ENCODE assay signal across 8 cellular contexts in genomic region chr6:33822575-33823395, GRCh38. TPM values are rescaled to one million over a fixed set of nuclear protein-coding genes. Genes with fewer than 3 reads are reported as not detected.
DNase-seq lines count a peak whose midpoint lies in the region; ATAC-seq and TF ChIP-seq lines count a peak whose summit lies in the region.

No MANE protein-coding gene starts in this region.

- in situ Hi-C loops in Panc1 (cut with HindIII; ENCODE audit: low pct_unique_long_range_greater_than_20kb, low sequenced_read_pairs) = no loop called here

- H3K9me3 ChIP-seq in Panc1 (ENCODE audit: control insufficient read depth, insufficient read depth, low read depth, low read length) = no peaks in the 10 kb centered on the region

- CTCF ChIA-PET in Panc1 (lab: Charles Lee) = no interaction called here

- peak; percentile 78 for ATAC-seq in Panc1
- ATAC-seq in HG02759 (IDR thresholded peaks at IDR 0.05; ENCODE audit: unreplicated experiment) = no peak
- no peak for ATAC-seq in GM18873 (IDR thresholded peaks at IDR 0.05; ENCODE audit: low FRiP score, unreplicated experiment)
- ATAC-seq in GM21529 (IDR thresholded peaks at IDR 0.05; ENCODE audit: unreplicated experiment) = no peak

- intact Hi-C loops in Panc1 (cut with micrococcal nuclease; ENCODE audit: unreplicated experiment) = no loop called here

- DNase-seq in COR-L47 (lab: John Stamatoyannopoulos, UW) (peak; percentile 86), HT-29 (ENCODE audit: low spot score) (peak; percentile 66), Panc1 (ENCODE audit: low read depth, low spot score) (no peak), hepatic stellate cell (ENCODE audit: low spot score) (peak; percentile 58), epidermal melanocyte (ENCODE audit: insufficient read length, low spot score) (no peak)

- peaks cover 13% of the 10 kb centered on the region for H3K4me1 ChIP-seq in Panc1 (ENCODE audit: control insufficient read depth, insufficient read depth, low read length)

- POLR2A ChIA-PET in Panc1 (lab: Charles Lee) = no interaction called here

- no peaks in the 10 kb centered on the region for H3K27me3 ChIP-seq in Panc1 (ENCODE audit: control insufficient read depth, insufficient read depth, low read length)

- no peak; the same call in 1 of the 2 replicates for TF ChIP-seq CTCF in Panc1 (IDR thresholded peaks at IDR 0.05)

- no peaks in the 10 kb centered on the region for H3K36me3 ChIP-seq in Panc1 (ENCODE audit: control insufficient read depth, insufficient read depth, low read length)

- BruUV-seq in Panc1 (replicated peaks; lab: Mats Ljungman, UMichigan) = no TSS peak

- H3K4me3 ChIP-seq in Panc1 (ENCODE audit: low read depth in 2 of 2, low read length in 2 of 2) = no peak overlapping the region

- no peak overlapping the region for H3K27ac ChIP-seq in Panc1 (ENCODE audit: low read length)

RNA-seq across cellular contexts. Expression of gene MLN, which starts 19.0 kb away (rescaled TPM):
- total RNA-seq in HT-29 (2014; rRNA removed; shearing (Covaris generic)) = not detected in 2 replicates
- not detected for total RNA-seq in Panc1 (2021; ENCODE audit: unreplicated experiment)
- polyA plus RNA-seq in Panc1 (2012; ENCODE audit: insufficient read length) = not detected

RNA-seq across cellular contexts. Expression of gene LEMD2, which starts 33.9 kb away (rescaled TPM):
- 42.1 and 50.2 TPM in 2 replicates for total RNA-seq in HT-29 (2014; rRNA removed; shearing (Covaris generic))
- total RNA-seq in Panc1 (2021; ENCODE audit: unreplicated experiment) = 89.8 TPM
- polyA plus RNA-seq in Panc1 (2012; ENCODE audit: insufficient read length) = 75.3 TPM

Comparison
In these comparisons a context has a peak if more than half of its experiments do, and no peak if none do; other contexts are left out.
1. DNase-seq: peak in COR-L47 (single experiment), HT-29 (single experiment) and hepatic stellate cell (single experiment); none in Panc1 (single experiment) and epidermal melanocyte (single experiment).